In genomic region chr14:21557084-21557901, GRCh38 we compare ENCODE assay signal across 8 cellular contexts. TPM values are rescaled to one million over a fixed set of nuclear protein-coding genes. Genes with fewer than 3 reads are reported as not detected.
DNase-seq lines count a peak whose midpoint lies in the region; TF ChIP-seq lines count a peak whose summit lies in the region.

No MANE protein-coding gene starts in this region.

- H3K4me3 ChIP-seq in OCI-LY3 (ENCODE audit: low read length): peak overlapping the region; percentile 76
- H3K4me3 ChIP-seq in mucosa of stomach (ENCODE audit: low read length): no peak overlapping the region

- peak overlapping the region; percentile 97 for H2AFZ ChIP-seq in OCI-LY3 (ENCODE audit: low read depth, low read length)

- peaks cover 0 to 4% (median 4%) of the 10 kb centered on the region in 3 donors for H3K4me1 Mint-ChIP-seq in IgD-negative memory B cell

- H3K27ac Mint-ChIP-seq in IgD-negative memory B cell: peak overlapping the region in 1 of 3 donors; percentile 50

- no peaks in the 10 kb centered on the region for H3K9me3 ChIP-seq in OCI-LY3 (ENCODE audit: insufficient read depth, low read length)
- H3K9me3 ChIP-seq in mucosa of stomach (ENCODE audit: control insufficient read depth, low read length): no peaks in the 10 kb centered on the region

- no peaks in the 10 kb centered on the region for H3K36me3 ChIP-seq in OCI-LY3 (replicated peaks; ENCODE audit: low read depth, low read length)
- no peaks in the 10 kb centered on the region for H3K36me3 ChIP-seq in mucosa of stomach (ENCODE audit: control insufficient read depth, insufficient read depth, low read length)

- H3K27me3 Mint-ChIP-seq in IgD-negative memory B cell: peaks cover 1% of the 10 kb centered on the region

- H3K27me3 ChIP-seq in OCI-LY3 (ENCODE audit: low read depth, low read length) (peaks cover 6% of the 10 kb centered on the region; the same call in 1 of the 2 replicates), mucosa of stomach (ENCODE audit: control insufficient read depth, insufficient read depth, low read length) (no peaks in the 10 kb centered on the region)

- TF ChIP-seq POLR2A in erythroblast (IDR thresholded peaks at IDR 0.05; ENCODE audit: low read length): no peak

- peak; percentile 84 for TF ChIP-seq CTCF in OCI-LY3 (IDR thresholded peaks at IDR 0.05; ENCODE audit: low read depth, low read length)

- H3K27ac ChIP-seq in OCI-LY3 (ENCODE audit: low read length): no peak overlapping the region

- H3K36me3 Mint-ChIP-seq in IgD-negative memory B cell: no peaks in the 10 kb centered on the region

- H3K4me1 ChIP-seq in OCI-LY3 (ENCODE audit: low read length): no peaks in the 10 kb centered on the region
- H3K4me1 ChIP-seq in mucosa of stomach (ENCODE audit: control insufficient read depth, insufficient read depth, low read length): peaks cover 7% of the 10 kb centered on the region

- H4K20me1 ChIP-seq in OCI-LY3 (ENCODE audit: insufficient read depth, low read length): no peaks in the 10 kb centered on the region

- H3K9ac ChIP-seq in OCI-LY3 (ENCODE audit: low read length): peak overlapping the region; percentile 41
- peak overlapping the region; percentile 33 for H3K9ac ChIP-seq in mucosa of stomach (ENCODE audit: low read length)

- peak; percentile 55 for DNase-seq in DMS53 treated with DMSO at 0.1 percent for 48 hours (lab: John Stamatoyannopoulos, UW; ENCODE audit: unreplicated experiment)
- DNase-seq in activated T-cell treated with anti-CD3 and anti-CD28 coated beads for 48 hours (ENCODE audit: low read depth): peak; percentile 46
- peak; percentile 85 to 91 for DNase-seq in erythroblast (lab: John Stamatoyannopoulos, UW)
- DNase-seq in stimulated activated CD8-positive, alpha-beta memory T cell treated with anti-CD3 and anti-CD28 coated beads, Interleukin-4, amount 100 ng/mL, for 24 hours (ENCODE audit: low read depth): peak; percentile 40
- no peak for DNase-seq in GM19240 (ENCODE audit: insufficient read length, low spot score)

- H3K79me2 ChIP-seq in OCI-LY3 (ENCODE audit: low read length): no peaks in the 10 kb centered on the region

- H3K4me3 Mint-ChIP-seq in IgD-negative memory B cell: peak overlapping the region in 3 of 4 donors; percentile 38 to 60 (median 41)

- H3K4me2 ChIP-seq in OCI-LY3 (ENCODE audit: low read length): peak overlapping the region; percentile 76

- no peaks in the 10 kb centered on the region for H3K9me3 Mint-ChIP-seq in IgD-negative memory B cell

RNA-seq across cellular contexts. Expression of gene OR10G3, which starts 22.6 kb away (rescaled TPM):
- not detected for polyA plus RNA-seq in IgD-negative memory B cell

RNA-seq across cellular contexts. Expression of gene SALL2, which starts 31.1 kb away (rescaled TPM):
- polyA plus RNA-seq in IgD-negative memory B cell: 0.34 TPM

RNA-seq across cellular contexts. Expression of gene METTL3, which starts 46.2 kb away (rescaled TPM):
- 20.6 TPM for polyA plus RNA-seq in IgD-negative memory B cell
